Comparison of ENCODE assay signal across 34 cellular contexts in genomic region chr10:43310872-43311271, GRCh38. TPM values are rescaled to one million over a fixed set of nuclear protein-coding genes. Genes with fewer than 3 reads are reported as not detected.
"Had no signal": no experiment of that assay in that cellular context is flagged by ENCODE, and none has a peak within 500 bp of the region (broad histone marks: within the 10 kb centered on the region; RNA-seq: fewer than 3 reads in every experiment).

No MANE protein-coding gene starts in this region.

- H3K36me3 ChIP-seq: adrenal gland, colonic mucosa, esophagus muscularis mucosa, gastrocnemius medialis, heart left ventricle, WERI-Rb-1 had no signal

- H3K27me3 Mint-ChIP-seq: activated naive CD4-positive, alpha-beta T cell treated with anti-CD3 and anti-CD28 coated beads, Interleukin-2, amount 50 U/mL, for 24 hours; T-helper 17 cell had no signal

- H3K9me3 ChIP-seq: adrenal gland, body of pancreas, colonic mucosa, esophagus muscularis mucosa, gastrocnemius medialis, heart left ventricle had no signal

- H3K4me3 ChIP-seq: adrenal gland, body of pancreas, colonic mucosa, esophagus muscularis mucosa, gastrocnemius medialis, heart left ventricle had no signal

- H3K36me3 Mint-ChIP-seq: activated naive CD4-positive, alpha-beta T cell treated with anti-CD3 and anti-CD28 coated beads, Interleukin-2, amount 50 U/mL, for 24 hours had no signal

- ATAC-seq: activated CD4-positive, CD25-positive, alpha-beta regulatory T cell treated with anti-CD3 and anti-CD28 coated beads, Interleukin-2, amount 50 U/mL, for 24 hours; activated CD8-positive, alpha-beta T cell treated with anti-CD3 and anti-CD28 coated beads for 36 hours; activated naive CD8-positive, alpha-beta T cell treated with anti-CD3 and anti-CD28 coated beads, Interleukin-2, amount 50 U/mL, for 24 hours; activated T-cell treated with anti-CD3 and anti-CD28 coated beads, Interleukin-2, amount 50 U/mL, for 4 hours; body of pancreas; foreskin keratinocyte; gastrocnemius medialis; heart left ventricle; T-helper 17 cell had no signal

- DNase-seq: activated B cell treated with CpG ODN at 0.5 μM for 24 hours; activated CD4-positive, alpha-beta T cell treated with anti-CD3 and anti-CD28 coated beads for 48 hours; activated CD4-positive, alpha-beta T cell treated with anti-CD3 and anti-CD28 coated beads, Interleukin-2, amount 50 U/mL, for 1 hour; activated CD4-positive, alpha-beta T cell treated with anti-CD3 and anti-CD28 coated beads, Interleukin-2, amount 50 U/mL, for 48 hours; activated CD8-positive, alpha-beta memory T cell treated with anti-CD3 and anti-CD28 coated beads for 24 hours; activated CD8-positive, alpha-beta T cell treated with anti-CD3 and anti-CD28 coated beads for 36 hours; activated effector memory CD4-positive, alpha-beta T cell treated with anti-CD3 and anti-CD28 coated beads, Interleukin-2, amount 50 U/mL, for 16 hours; activated naive CD4-positive, alpha-beta T cell treated with anti-CD3 and anti-CD28 coated beads for 36 hours; activated naive CD8-positive, alpha-beta T cell treated with anti-CD3 and anti-CD28 coated beads for 36 hours; activated naive CD8-positive, alpha-beta T cell treated with anti-CD3 and anti-CD28 coated beads, Interleukin-2, amount 50 U/mL, for 24 hours; activated T-cell treated with anti-CD3 and anti-CD28 coated beads, Interleukin-2, amount 50 U/mL, for 4 hours; adrenal gland; amygdala; aorta; body of pancreas; caudate nucleus; cerebellar nuclear complex; colonic mucosa; effector memory CD4-positive, alpha-beta T cell; endodermal cell; erythroblast; foreskin keratinocyte; gastrocnemius medialis; glutamatergic neuron; heart left ventricle; T-helper 17 cell; T1000; WERI-Rb-1 had no signal

- H3K4me3 Mint-ChIP-seq: activated B cell treated with CpG ODN at 0.5 μM for 24 hours; activated CD8-positive, alpha-beta T cell treated with anti-CD3 and anti-CD28 coated beads for 36 hours; activated naive CD4-positive, alpha-beta T cell treated with anti-CD3 and anti-CD28 coated beads for 36 hours; activated naive CD4-positive, alpha-beta T cell treated with anti-CD3 and anti-CD28 coated beads, Interleukin-2, amount 50 U/mL, for 24 hours; activated naive CD8-positive, alpha-beta T cell treated with anti-CD3 and anti-CD28 coated beads for 36 hours; activated naive CD8-positive, alpha-beta T cell treated with anti-CD3 and anti-CD28 coated beads, Interleukin-2, amount 50 U/mL, for 24 hours; activated T-cell treated with anti-CD3 and anti-CD28 coated beads, Interleukin-2, amount 50 U/mL, for 4 hours; activated T-helper 1 cell treated with anti-CD3 and anti-CD28 coated beads, Interleukin-12 subunit alpha, Interleukin-12 subunit beta, Interleukin-2, Interleukin-4 antibody, amounts not matched to agents 30 ng/mL and 10 ng/mL and 1 ng/mL, durations not matched to agents 14 hours and 24 hours and 36 hours; endodermal cell; T-helper 17 cell; T-helper 2 cell treated with Interferon-gamma antibody and Interleukin-4, amounts not matched to agents 5 μg/mL and 100 μg/mL, for 36 hours had no signal

- H3K9me3 Mint-ChIP-seq: activated B cell treated with CpG ODN at 0.5 μM for 24 hours; activated naive CD4-positive, alpha-beta T cell treated with anti-CD3 and anti-CD28 coated beads, Interleukin-2, amount 50 U/mL, for 24 hours; activated T-cell treated with anti-CD3 and anti-CD28 coated beads, Interleukin-2, amount 50 U/mL, for 4 hours had no signal

- H3K27me3 ChIP-seq: adrenal gland, body of pancreas, colonic mucosa, esophagus muscularis mucosa, gastrocnemius medialis had no signal

- H3K4me1 ChIP-seq: adrenal gland, body of pancreas, colonic mucosa, foreskin keratinocyte, gastrocnemius medialis had no signal

- H3K27ac Mint-ChIP-seq: activated B cell treated with CpG ODN at 0.5 μM for 24 hours; activated CD8-positive, alpha-beta T cell treated with anti-CD3 and anti-CD28 coated beads for 36 hours; activated naive CD4-positive, alpha-beta T cell treated with anti-CD3 and anti-CD28 coated beads for 36 hours; activated naive CD4-positive, alpha-beta T cell treated with anti-CD3 and anti-CD28 coated beads, Interleukin-2, amount 50 U/mL, for 24 hours; activated naive CD8-positive, alpha-beta T cell treated with anti-CD3 and anti-CD28 coated beads for 36 hours; activated naive CD8-positive, alpha-beta T cell treated with anti-CD3 and anti-CD28 coated beads, Interleukin-2, amount 50 U/mL, for 24 hours; activated T-helper 1 cell treated with anti-CD3 and anti-CD28 coated beads, Interleukin-12 subunit alpha, Interleukin-12 subunit beta, Interleukin-2, Interleukin-4 antibody, amounts not matched to agents 30 ng/mL and 10 ng/mL and 1 ng/mL, durations not matched to agents 14 hours and 24 hours and 36 hours; activated T-helper 2 cell treated with anti-CD3 and anti-CD28 coated beads, Interferon-gamma antibody, Interleukin-2, Interleukin-4, amounts not matched to agents 10 μg/mL and 5 μg/mL and 100 μg/mL, durations not matched to agents 14 hours and 24 hours and 36 hours; endodermal cell; T-helper 17 cell had no signal

- H3K4me1 Mint-ChIP-seq: activated B cell treated with CpG ODN at 0.5 μM for 24 hours, endodermal cell had no signal

- H3K27ac ChIP-seq: adrenal gland, body of pancreas, colonic mucosa, esophagus muscularis mucosa, foreskin keratinocyte, gastrocnemius medialis, heart left ventricle, WERI-Rb-1 had no signal

RNA-seq across cellular contexts. Expression of gene RASGEF1A, which starts 44.0 kb away (rescaled TPM):
- total RNA-seq: activated naive CD4-positive, alpha-beta T cell treated with anti-CD3 and anti-CD28 coated beads for 36 hours had no signal
